32 cellular contexts compared by ENCODE assay signal in genomic region chr11:127027000-127027399, GRCh38. TPM values are rescaled to one million over a fixed set of nuclear protein-coding genes. Genes with fewer than 3 reads are reported as not detected.
"Had no signal": no experiment of that assay in that cellular context is flagged by ENCODE, and none has a peak within 500 bp of the region (broad histone marks: within the 10 kb centered on the region; RNA-seq: fewer than 3 reads in every experiment).

No MANE protein-coding gene starts in this region.

- H3K4me1 ChIP-seq: ascending aorta, SJCRH30 had no signal

- H3K9ac ChIP-seq: KMS-11 had no signal

- ATAC-seq: activated CD8-positive, alpha-beta T cell treated with anti-CD3 and anti-CD28 coated beads for 36 hours had no signal

- H3K4me2 ChIP-seq: KMS-11, PC-9 had no signal

- H3K27ac ChIP-seq: ascending aorta, KMS-11, PC-9, RWPE1, SJCRH30, SK-N-MC had no signal

- H3K36me3 ChIP-seq: ascending aorta, SJCRH30 had no signal

- DNase-seq: activated CD4-positive, alpha-beta T cell treated with anti-CD3 and anti-CD28 coated beads, Interleukin-2, amount 10 ng/mL, durations not matched to agents 24 days and 14 days; activated CD4-positive, alpha-beta T cell treated with anti-CD3 and anti-CD28 coated beads, Interleukin-2, amount 50 U/mL, for 4 hours; activated CD8-positive, alpha-beta T cell treated with anti-CD3 and anti-CD28 coated beads for 36 hours; activated gamma-delta T cell; activated naive CD4-positive, alpha-beta T cell treated with Interleukin-2 at 50 U/mL for 16 hours; activated naive CD8-positive, alpha-beta T cell treated with anti-CD3 and anti-CD28 coated beads, Interleukin-2, amount 10 ng/mL, durations not matched to agents 7 days and 5 days; activated T-cell treated with anti-CD3 and anti-CD28 coated beads, Interleukin-2, amount 50 U/mL, for 1 hour; amygdala; caudate nucleus; cerebellar nuclear complex; NCI-H1048; NCI-H1105 treated with DMSO at 0.1 percent for 48 hours; NCI-H1436; NCI-H1694; NCI-H1930; NCI-H2107; NCI-H2171 treated with DMSO at 0.1 percent for 48 hours; NCI-H226; NCI-H446 treated with DMSO at 0.1 percent for 48 hours; NCI-H524; PC-9; SHP77; SJCRH30 had no signal

- H2AFZ ChIP-seq: PC-9 had no signal

- H3K27me3 ChIP-seq: ascending aorta, SJCRH30 had no signal

- H3K9me3 ChIP-seq: ascending aorta, SJCRH30 had no signal

- H3K4me3 ChIP-seq: ascending aorta, PC-9, SJCRH30, SK-N-MC had no signal

RNA-seq across cellular contexts. Expression of gene KIRREL3, which starts 26.4 kb away (rescaled TPM):
- total RNA-seq: activated CD4-positive, alpha-beta T cell treated with anti-CD3 and anti-CD28 coated beads, Interleukin-2, amount 10 ng/mL, durations not matched to agents 24 days and 14 days; activated CD8-positive, alpha-beta memory T cell treated with anti-CD3 and anti-CD28 coated beads for 36 hours; activated CD8-positive, alpha-beta T cell treated with anti-CD3 and anti-CD28 coated beads for 36 hours; activated naive CD8-positive, alpha-beta T cell treated with anti-CD3 and anti-CD28 coated beads, Interleukin-2, amount 10 ng/mL, durations not matched to agents 7 days and 5 days; activated T-helper 2 cell treated with anti-CD3 and anti-CD28 coated beads, Interferon-gamma antibody, Interleukin-2, Interleukin-4, amounts not matched to agents 10 μg/mL and 5 μg/mL and 100 μg/mL, durations not matched to agents 14 hours and 24 hours and 36 hours; ascending aorta; OCI-LY7; T-helper 1 cell treated with Interleukin-12 subunit alpha and Interleukin-12 subunit beta and Interleukin-4 antibody, amounts not matched to agents 30 ng/mL and 1 ng/mL, for 36 hours; T-helper 2 cell treated with Interferon-gamma antibody and Interleukin-4, amounts not matched to agents 100 ng/mL and 5 ng/mL, for 36 hours had no signal
